In the genomic region with DNA sequence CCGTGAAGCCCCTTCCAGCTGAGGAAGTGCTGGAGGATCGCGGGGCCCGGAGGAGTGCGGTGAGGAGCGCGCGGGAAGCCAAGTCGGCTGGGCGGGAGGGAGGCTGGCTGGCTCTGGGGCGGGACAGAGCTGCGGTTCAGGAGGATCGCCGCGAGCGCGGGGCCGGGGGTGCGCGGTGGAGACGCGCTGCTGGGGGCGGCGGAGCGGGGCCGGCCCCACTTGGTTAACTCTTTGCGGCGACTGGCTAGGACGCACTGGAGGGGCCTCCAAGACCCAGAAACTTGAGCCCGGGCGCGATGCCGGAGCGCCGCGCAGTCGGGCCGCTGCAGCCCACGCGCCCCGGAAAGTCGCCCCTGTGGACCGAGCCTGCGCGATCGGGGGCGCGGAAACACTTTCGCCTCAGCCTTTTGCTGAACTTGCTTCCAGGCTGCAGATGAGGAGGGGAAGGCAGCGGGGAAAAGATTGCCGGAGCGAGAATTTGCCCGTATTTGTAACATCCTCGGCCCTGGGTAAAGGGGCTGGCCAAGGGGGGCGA, we compare ENCODE assay signal across 8 cellular contexts. TPM values are rescaled to one million over a fixed set of nuclear protein-coding genes. Genes with fewer than 3 reads are reported as not detected.
DNase-seq lines count a peak whose midpoint lies in the region; ATAC-seq and TF ChIP-seq lines count a peak whose summit lies in the region.

No MANE protein-coding gene starts in this region.

- ATAC-seq in HG03039 (IDR thresholded peaks at IDR 0.05; ENCODE audit: unreplicated experiment), result peak; percentile 22
- ATAC-seq in naive thymus-derived CD4-positive, alpha-beta T cell, result peak; percentile 39
- ATAC-seq in GM19324 (IDR thresholded peaks at IDR 0.05; ENCODE audit: low FRiP score, unreplicated experiment), result no peak

- CTCF ChIA-PET in naive thymus-derived CD4-positive, alpha-beta T cell (lab: Charles Lee), result no interaction called here

- POLR2A ChIA-PET in naive thymus-derived CD4-positive, alpha-beta T cell (lab: Charles Lee), result no interaction called here

- peaks cover 0 to 4% (median 0%) of the 10 kb centered on the region in 5 donors for H3K36me3 Mint-ChIP-seq in naive thymus-derived CD4-positive, alpha-beta T cell

- H3K27ac ChIP-seq in 22Rv1, result peak overlapping the region; percentile 51
- peak overlapping the region; percentile 66 for H3K27ac ChIP-seq in VCaP
- H3K27ac ChIP-seq in naive thymus-derived CD4-positive, alpha-beta T cell (ENCODE audit: low read depth, low read length), result no peak overlapping the region

- H3K36me3 ChIP-seq in naive thymus-derived CD4-positive, alpha-beta T cell (ENCODE audit: control insufficient read depth in 2 of 3, insufficient read depth in 3 of 3, low read length in 3 of 3), result no peaks in the 10 kb centered on the region

- peaks cover 55 to 68% (median 61%) of the 10 kb centered on the region in 5 donors for H3K27me3 Mint-ChIP-seq in naive thymus-derived CD4-positive, alpha-beta T cell

- in situ Hi-C loops in GM13976 (cut with MboI; ENCODE audit: low sequenced_read_pairs, unreplicated experiment), result no loop called here

- H3K27ac Mint-ChIP-seq in naive thymus-derived CD4-positive, alpha-beta T cell, result no peak overlapping the region

- TF ChIP-seq CTCF in 22Rv1 (IDR thresholded peaks at IDR 0.05) (no peak), GM13976 (IDR thresholded peaks at IDR 0.05; ENCODE audit: borderline replicate concordance, control extremely low read depth, extremely low read depth, insufficient read depth, missing control alignments) (no peak), VCaP (conservative IDR thresholded peaks at IDR 0.05) (no peak), fibroblast of mammary gland (conservative IDR thresholded peaks at IDR 0.05; ENCODE audit: control insufficient read depth, insufficient read depth, low read depth, low read length) (no peak)

- peak overlapping the region; percentile 84 for H3K4me3 ChIP-seq in fibroblast of mammary gland (ENCODE audit: control insufficient read depth, low read depth, low read length)
- no peak overlapping the region for H3K4me3 ChIP-seq in naive thymus-derived CD4-positive, alpha-beta T cell (ENCODE audit: low read length)

- peaks cover 0 to 25% (median 12%) of the 10 kb centered on the region in 7 donors for H3K4me1 Mint-ChIP-seq in naive thymus-derived CD4-positive, alpha-beta T cell

- H3K4me1 ChIP-seq in naive thymus-derived CD4-positive, alpha-beta T cell (ENCODE audit: control insufficient read depth in 2 of 2, insufficient read depth in 2 of 2, low read length in 2 of 2), result no peaks in the 10 kb centered on the region

- no peaks in the 10 kb centered on the region for H3K27me3 ChIP-seq in naive thymus-derived CD4-positive, alpha-beta T cell (ENCODE audit: control insufficient read depth in 2 of 2, insufficient read depth in 2 of 2, low read length in 2 of 2)

- no peaks in the 10 kb centered on the region for H3K9me3 ChIP-seq in naive thymus-derived CD4-positive, alpha-beta T cell (ENCODE audit: control insufficient read depth in 2 of 3, low read length in 3 of 3)

- peaks cover 0 to 1% (median 0%) of the 10 kb centered on the region in 11 donors for H3K9me3 Mint-ChIP-seq in naive thymus-derived CD4-positive, alpha-beta T cell

- peak overlapping the region in 9 of 10 donors; percentile 48 to 90 (median 73) for H3K4me3 Mint-ChIP-seq in naive thymus-derived CD4-positive, alpha-beta T cell

- peak; percentile 70 for DNase-seq in GM13976 (ENCODE audit: low spot score)
- DNase-seq in fibroblast of mammary gland (ENCODE audit: low read depth), result peak; percentile 22
- peak in 2 of 9 donors; percentile 0 to 41 for DNase-seq in naive thymus-derived CD4-positive, alpha-beta T cell
- DNase-seq in NCI-H2107 (lab: John Stamatoyannopoulos, UW), result no peak

- intact Hi-C loops in naive thymus-derived CD4-positive, alpha-beta T cell (cut with micrococcal nuclease), result no loop called here

RNA-seq across cellular contexts. Expression of a gene that starts 0.6 kb away (rescaled TPM):
- total RNA-seq in naive thymus-derived CD4-positive, alpha-beta T cell, result 10 to 100 TPM in 1 of 5 experiments, 1 to 10 TPM in 2, under 1 TPM in 2; 0.46 to 11.1 (median 1.8) TPM
- under 1 TPM in 1 of 2 donors, not detected in 1; 0.12 TPM for polyA plus RNA-seq in naive thymus-derived CD4-positive, alpha-beta T cell
